In the genomic region with DNA sequence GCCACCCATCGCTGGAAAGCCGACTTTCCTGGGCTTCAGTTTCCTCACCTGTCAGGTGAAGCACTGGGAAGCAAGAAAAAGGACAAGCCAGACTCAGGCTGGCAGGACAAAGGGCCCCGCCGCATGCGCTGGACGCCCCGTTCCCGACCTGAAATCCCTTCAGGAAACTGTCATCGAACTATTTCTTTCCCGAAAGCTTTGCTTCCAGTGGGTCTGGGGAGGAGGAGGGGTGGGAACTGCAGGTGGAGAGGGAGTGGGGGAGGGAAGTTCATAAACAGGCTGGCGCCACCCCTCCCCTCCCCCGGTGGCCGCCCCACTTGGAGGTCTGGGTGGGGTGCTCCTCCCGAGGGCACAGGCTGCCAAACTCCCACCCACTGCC, we compare ENCODE assay signal across 11 cellular contexts.
A peak's percentile ranks its signal among the peaks of the same experiment; 100 is the strongest.
DNase-seq lines count a peak whose midpoint lies in the region; ATAC-seq and TF ChIP-seq lines count a peak whose summit lies in the region.
"Had no signal": no experiment of that assay in that cellular context is flagged by ENCODE, and none has a peak within 500 bp of the region (broad histone marks: within the 10 kb centered on the region; RNA-seq: fewer than 3 reads in every experiment).

No MANE protein-coding gene starts in this region.

- H2BK5ac ChIP-seq in mesendoderm (ENCODE audit: low read length), result no peak overlapping the region

- H3K56ac ChIP-seq in mesendoderm (ENCODE audit: low read length), result peak overlapping the region; percentile 89

- H3K79me1 ChIP-seq in mesendoderm (ENCODE audit: low read length), result no peaks in the 10 kb centered on the region

- H3K27ac ChIP-seq in heart right ventricle (no peak overlapping the region), coronary artery (no peak overlapping the region), mesendoderm (ENCODE audit: low read depth, low read length) (peak overlapping the region; percentile 53)
- H3K27ac ChIP-seq: heart left ventricle, spleen had no signal

- 16 to 24% methylated on average over 13 to 14 of the region's 14 CpGs for WGBS in heart right ventricle, 2 donors
- WGBS in mesendoderm (ENCODE audit: extremely low coverage, insufficient coverage, low lambda C conversion rate), result no CpG with 5 or more reads among the region's 14 CpGs

- H3K27ac Mint-ChIP-seq in type B pancreatic cell, result no peak overlapping the region

- peaks cover 36% of the 10 kb centered on the region for H3K27me3 Mint-ChIP-seq in type B pancreatic cell

- intact Hi-C loops in heart right ventricle (cut with DNase I) (loop anchor here in 1 of 10 donors (10.0 kb wide), 1 partner anchor 325 kb away; no protein-coding TSS in a partner anchor), left ventricle myocardium superior (cut with micrococcal nuclease) (no loop called here)

- H3K9me3 Mint-ChIP-seq in type B pancreatic cell, result no peaks in the 10 kb centered on the region

- no peak overlapping the region for H2BK15ac ChIP-seq in mesendoderm (replicated peaks; ENCODE audit: low read depth)

- H3K4me3 ChIP-seq in heart right ventricle (peak overlapping the region in 6 of 10 donors; percentile 5 to 27 (median 20)), coronary artery (peak overlapping the region; percentile 55), mesendoderm (ENCODE audit: low read length) (no peak overlapping the region)

- H3K9ac ChIP-seq in mesendoderm (ENCODE audit: low read length), result peak overlapping the region; percentile 15

- no peaks in the 10 kb centered on the region for H3K79me2 ChIP-seq in mesendoderm (ENCODE audit: control insufficient read depth, insufficient read depth, low read length)

- H3K4me1 ChIP-seq in heart right ventricle, result peaks cover 0 to 8% (median 7%) of the 10 kb centered on the region in 9 donors
- peaks cover 3% of the 10 kb centered on the region for H3K4me1 ChIP-seq in mesendoderm (ENCODE audit: control insufficient read depth, low read depth, low read length)

- no peak overlapping the region for H3K23ac ChIP-seq in mesendoderm (ENCODE audit: low read length)

- H3K4ac ChIP-seq in mesendoderm (ENCODE audit: low read depth, low read length), result peak overlapping the region; percentile 5

- no peaks in the 10 kb centered on the region for H3K36me3 ChIP-seq in heart right ventricle
- H3K36me3 ChIP-seq in mesendoderm (ENCODE audit: control insufficient read depth, insufficient read depth, low read length), result no peaks in the 10 kb centered on the region
- H3K36me3 ChIP-seq: heart left ventricle, spleen had no signal

- H3K36me3 Mint-ChIP-seq in type B pancreatic cell, result no peaks in the 10 kb centered on the region

- peak overlapping the region; percentile 88 for H3K4me2 ChIP-seq in mesendoderm (ENCODE audit: low read length)

- no peak overlapping the region for H3K18ac ChIP-seq in mesendoderm (ENCODE audit: low read length)

- peaks cover 0 to 4% (median 0%) of the 10 kb centered on the region in 11 donors for H3K9me3 ChIP-seq in heart right ventricle

- DNase-seq in heart right ventricle (no peak), left ventricle myocardium superior (no peak), coronary artery (ENCODE audit: low spot score) (no peak), mesendoderm (peak; percentile 63), type B pancreatic cell (ENCODE audit: extremely low spot score, unreplicated experiment) (no peak), dedifferentiated amniotic fluid mesenchymal stem cell (ENCODE audit: extremely low spot score) (no peak), HuH-7 (ENCODE audit: low spot score) (no peak)
- DNase-seq: T1000 had no signal

- H4K5ac ChIP-seq in mesendoderm (ENCODE audit: low read length), result no peak overlapping the region

- peaks cover 0 to 62% (median 46%) of the 10 kb centered on the region in 7 donors for H3K27me3 ChIP-seq in heart right ventricle
- H3K27me3 ChIP-seq in mesendoderm (ENCODE audit: insufficient read depth, low read length, poor library complexity), result no peaks in the 10 kb centered on the region

- ATAC-seq in heart right ventricle, result no peak
- no peak for ATAC-seq in left ventricle myocardium superior
- no peak for ATAC-seq in HG02885 (IDR thresholded peaks at IDR 0.05; ENCODE audit: poor library complexity, unreplicated experiment)

- H2BK120ac ChIP-seq in mesendoderm (ENCODE audit: low read depth, low read length), result no peak overlapping the region

- TF ChIP-seq CTCF in heart right ventricle (IDR thresholded peaks at IDR 0.05) (no peak), coronary artery (IDR thresholded peaks at IDR 0.05) (no peak), type B pancreatic cell (conservative IDR thresholded peaks at IDR 0.05) (no peak)

- no peak overlapping the region for H4K8ac ChIP-seq in mesendoderm (ENCODE audit: low read depth, low read length)

- peak overlapping the region; percentile 82 for H3K4me3 Mint-ChIP-seq in type B pancreatic cell

- H2AK5ac ChIP-seq in mesendoderm (ENCODE audit: low read length), result no peak overlapping the region

- H3K4me1 Mint-ChIP-seq in type B pancreatic cell (ENCODE audit: unreplicated experiment), result no peaks in the 10 kb centered on the region
